ENCODE assay signal across 9 cellular contexts in the genomic region with DNA sequence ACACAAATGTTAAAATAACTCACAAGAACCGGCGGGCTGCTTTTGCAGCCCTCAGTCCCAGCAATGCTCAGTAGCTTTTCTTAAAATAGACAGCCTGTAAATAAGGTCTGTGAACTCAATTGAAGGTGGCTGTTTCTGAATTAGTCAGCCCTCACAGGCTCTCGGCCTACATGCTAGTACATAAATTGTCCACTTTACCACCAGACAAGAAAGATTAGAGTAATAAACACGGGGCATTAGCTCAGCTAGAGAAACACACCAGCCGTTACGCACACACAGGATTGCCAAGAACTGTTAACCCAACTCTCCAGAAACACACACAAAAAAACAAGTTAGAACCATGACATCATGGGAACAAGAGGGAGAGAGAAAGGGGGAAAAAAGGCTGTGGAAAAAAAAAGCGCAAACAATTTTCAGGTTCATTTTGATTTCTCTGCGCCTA.
DNase-seq lines count a peak whose midpoint lies in the region; ATAC-seq, FAIRE-seq and TF ChIP-seq lines count a peak whose summit lies in the region.
"Had no signal": no experiment of that assay in that cellular context is flagged by ENCODE, and none has a peak within 500 bp of the region (broad histone marks: within the 10 kb centered on the region; RNA-seq: fewer than 3 reads in every experiment).

No MANE protein-coding gene starts in this region.

- H2BK120ac ChIP-seq in trophoblast cell (ENCODE audit: insufficient read depth, low read length, poor library complexity): no peak overlapping the region

- H3K4me3 ChIP-seq in GM12878: no peak overlapping the region
- no peak overlapping the region for H3K4me3 ChIP-seq in trophoblast cell (ENCODE audit: low read depth, low read length)

- no peaks in the 10 kb centered on the region for H3K4me1 ChIP-seq in GM12878 (ENCODE audit: control insufficient read depth, insufficient read depth, low read length)
- no peaks in the 10 kb centered on the region for H3K4me1 ChIP-seq in trophoblast cell (ENCODE audit: control insufficient read depth in 1 of 2, insufficient read depth in 2 of 2, low read length in 2 of 2)

- H3K4me1 Mint-ChIP-seq in activated CD4-positive, alpha-beta T cell treated with anti-CD3 and anti-CD28 coated beads for 36 hours: peaks cover 2% of the 10 kb centered on the region
- H3K4me1 Mint-ChIP-seq in natural killer cell treated with Interleukin-12 subunit alpha and Interleukin-12 subunit beta and Interleukin-15 and Interleukin-18, amount 100 ng/mL, for 72 hours (ENCODE audit: low read depth in 2 of 2): peaks cover 29 to 40% of the 10 kb centered on the region in 2 donors

- in situ Hi-C loops in GM12878 (cut with MboI): no loop called here

- no peak for TF ChIP-seq CTCF in GM12878 (IDR thresholded peaks at IDR 0.05 in 2 of 3, conservative IDR thresholded peaks at IDR 0.05 in 1 of 3; ENCODE audit: control insufficient read depth in 2 of 3, extremely low read depth in 1 of 3, insufficient read depth in 1 of 3, low read depth in 3 of 3, low read length in 3 of 3)

- no peak for TF ChIP-seq POLR2A in GM12878 (IDR thresholded peaks at IDR 0.05; ENCODE audit: low read depth, low read length)
- TF ChIP-seq POLR2A in erythroblast (IDR thresholded peaks at IDR 0.05; ENCODE audit: low read length): no peak

- no peak overlapping the region for H3K27ac ChIP-seq in GM12878 (ENCODE audit: control insufficient read depth, insufficient read depth)
- no peak overlapping the region for H3K27ac ChIP-seq in trophoblast cell (ENCODE audit: low read depth, low read length)

- FAIRE-seq in GM12878 (lab: Jason Lieb, UNC): peak; percentile 97

- BruUV-seq in GM12878 (replicated peaks; lab: Mats Ljungman, UMichigan): no TSS peak

- no peaks in the 10 kb centered on the region for H3K27me3 Mint-ChIP-seq in activated CD4-positive, alpha-beta T cell treated with anti-CD3 and anti-CD28 coated beads for 36 hours
- H3K27me3 Mint-ChIP-seq in natural killer cell treated with Interleukin-12 subunit alpha and Interleukin-12 subunit beta and Interleukin-15 and Interleukin-18, amount 100 ng/mL, for 72 hours: no peaks in the 10 kb centered on the region
- H3K27me3 Mint-ChIP-seq: naive B cell had no signal

- no peak overlapping the region for H3K9ac ChIP-seq in GM12878 (ENCODE audit: control insufficient read depth, insufficient read depth, low read length)
- H3K9ac ChIP-seq in trophoblast cell (ENCODE audit: low read length): no peak overlapping the region

- H3K18ac ChIP-seq in trophoblast cell (ENCODE audit: low read length): no peak overlapping the region

- no peak overlapping the region for H3K23ac ChIP-seq in trophoblast cell (ENCODE audit: low read length)

- intact Hi-C loops in activated CD4-positive, alpha-beta T cell treated with anti-CD3 and anti-CD28 coated beads for 36 hours (cut with DNase I, micrococcal nuclease): no loop called here
- intact Hi-C loops in GM12878 (cut with micrococcal nuclease; ENCODE audit: unreplicated experiment): no loop called here

- POLR2A ChIA-PET in activated CD4-positive, alpha-beta T cell treated with anti-CD3 and anti-CD28 coated beads for 36 hours (lab: Charles Lee): interaction anchor here (0.6 kb wide), 1 partner anchor 70 kb away, joined by 5 read pairs; no protein-coding TSS in a partner anchor
- POLR2A ChIA-PET in GM12878 (lab: Charles Lee): no interaction called here

- H4K12ac ChIP-seq in trophoblast cell (ENCODE audit: low read depth, low read length): no peak overlapping the region

- no peaks in the 10 kb centered on the region for H3K36me3 ChIP-seq in GM12878 (ENCODE audit: control insufficient read depth in 2 of 2, insufficient read depth in 2 of 2, low read length in 1 of 2)
- H3K36me3 ChIP-seq in trophoblast cell (ENCODE audit: control insufficient read depth in 1 of 2, insufficient read depth in 2 of 2, low read length in 2 of 2): no peaks in the 10 kb centered on the region

- SMC1A ChIA-PET in GM12878 (lab: Charles Lee; ENCODE audit: uncharacterized antibody, unreplicated experiment): interaction anchor here (0.5 to 1.6 kb wide), 10 partner anchors 9 to 527 kb away, joined by 3 to 6 read pairs (median 3); a partner anchor contains a TSS

- RAD21 ChIA-PET in GM12878 (lab: Charles Lee; ENCODE audit: unreplicated experiment): interaction anchor here (1.0 to 1.8 kb wide), 4 partner anchors 19 to 268 kb away, joined by 3 to 5 read pairs (median 4); no protein-coding TSS in a partner anchor

- H2BK5ac ChIP-seq in trophoblast cell (ENCODE audit: low read depth, low read length, poor library complexity): no peak overlapping the region

- H3K4ac ChIP-seq in trophoblast cell (ENCODE audit: low read depth, low read length): no peak overlapping the region

- H2AFZ ChIP-seq in GM12878 (ENCODE audit: control insufficient read depth, low read depth, low read length) (no peak overlapping the region), trophoblast cell (ENCODE audit: insufficient read depth, low read length, poor library complexity) (no peak overlapping the region)

- 13% methylated on average over 8 of the region's 8 CpGs for WGBS in GM12878 (ENCODE audit: insufficient coverage, insufficient replicate concordance, low lambda C conversion rate, missing lambda C conversion rate)
- no CpG with 5 or more reads among the region's 8 CpGs for WGBS in trophoblast cell (ENCODE audit: extremely low coverage, insufficient coverage, insufficient read length)

- CTCF ChIA-PET in activated CD4-positive, alpha-beta T cell treated with anti-CD3 and anti-CD28 coated beads for 36 hours (lab: Charles Lee): interaction anchor here (0.6 to 2.9 kb wide), 4 partner anchors 9 to 78 kb away, joined by 3 to 12 read pairs (median 3); no protein-coding TSS in a partner anchor
- CTCF ChIA-PET in GM12878 (lab: Yijun Ruan, JAX): interaction anchor here (1.0 to 2.5 kb wide), 4 partner anchors 19 to 268 kb away, joined by 3 to 12 read pairs (median 4); no protein-coding TSS in a partner anchor

- no peak overlapping the region for H3K27ac Mint-ChIP-seq in activated CD4-positive, alpha-beta T cell treated with anti-CD3 and anti-CD28 coated beads for 36 hours
- no peak overlapping the region for H3K27ac Mint-ChIP-seq in natural killer cell treated with Interleukin-12 subunit alpha and Interleukin-12 subunit beta and Interleukin-15 and Interleukin-18, amount 100 ng/mL, for 72 hours
- H3K27ac Mint-ChIP-seq: naive B cell had no signal

- no peak overlapping the region for H4K8ac ChIP-seq in trophoblast cell (ENCODE audit: low read depth, low read length)

- TF ChIP-seq RAD21 in GM12878 (IDR thresholded peaks at IDR 0.05; ENCODE audit: insufficient read depth, low read depth, low read length): peak; percentile 1; the same call in 1 of the 2 replicates

- H3K9me3 ChIP-seq in GM12878 (replicated peaks; ENCODE audit: control insufficient read depth, insufficient read depth, low read length) (no peaks in the 10 kb centered on the region), trophoblast cell (ENCODE audit: insufficient read depth, low read depth, low read length) (no peaks in the 10 kb centered on the region)

- H3K9me3 Mint-ChIP-seq in activated CD4-positive, alpha-beta T cell treated with anti-CD3 and anti-CD28 coated beads for 36 hours (ENCODE audit: low read depth): no peaks in the 10 kb centered on the region
- H3K9me3 Mint-ChIP-seq in natural killer cell treated with Interleukin-12 subunit alpha and Interleukin-12 subunit beta and Interleukin-15 and Interleukin-18, amount 100 ng/mL, for 72 hours: no peaks in the 10 kb centered on the region
- H3K9me3 Mint-ChIP-seq: naive B cell had no signal

- no peaks in the 10 kb centered on the region for H3K79me2 ChIP-seq in GM12878 (ENCODE audit: control insufficient read depth, insufficient read depth, low read length)
- H3K79me2 ChIP-seq in trophoblast cell (ENCODE audit: control insufficient read depth, insufficient read depth, low read length, poor library complexity): no peaks in the 10 kb centered on the region

- H3K79me1 ChIP-seq in trophoblast cell (ENCODE audit: low read length): no peaks in the 10 kb centered on the region

- H3K36me3 Mint-ChIP-seq in activated CD4-positive, alpha-beta T cell treated with anti-CD3 and anti-CD28 coated beads for 36 hours (ENCODE audit: low read depth): peaks cover 5% of the 10 kb centered on the region
- peaks cover 25% of the 10 kb centered on the region for H3K36me3 Mint-ChIP-seq in natural killer cell treated with Interleukin-12 subunit alpha and Interleukin-12 subunit beta and Interleukin-15 and Interleukin-18, amount 100 ng/mL, for 72 hours

- no peak overlapping the region for H2AK5ac ChIP-seq in trophoblast cell (ENCODE audit: low read length)

- peak in 1 of 2 experiments; percentile 28; a peak in 1 of 4 replicates for TF ChIP-seq EP300 in GM12878 (IDR thresholded peaks at IDR 0.05; ENCODE audit: borderline replicate concordance in 1 of 2, control insufficient read depth in 1 of 2, low read depth in 2 of 2, low read length in 2 of 2)

- H2BK12ac ChIP-seq in trophoblast cell (ENCODE audit: low read length): no peak overlapping the region

- H4K20me1 ChIP-seq in GM12878 (ENCODE audit: control insufficient read depth, insufficient read depth): no peaks in the 10 kb centered on the region

- peak; percentile 73 for ATAC-seq in activated CD4-positive, alpha-beta T cell treated with anti-CD3 and anti-CD28 coated beads for 36 hours
- ATAC-seq in HG03108 (IDR thresholded peaks at IDR 0.05; ENCODE audit: unreplicated experiment) (peak; percentile 91), GM12878 (peak; percentile 93)
- ATAC-seq in natural killer cell treated with Interleukin-12 subunit alpha and Interleukin-12 subunit beta and Interleukin-15 and Interleukin-18, amount 100 ng/mL, for 72 hours: peak; percentile 87 to 91

- H3K27me3 ChIP-seq in GM12878 (replicated peaks in 1 of 2; ENCODE audit: control insufficient read depth in 2 of 2, insufficient read depth in 2 of 2, low read length in 1 of 2) (peaks cover 0 to 2% of the 10 kb centered on the region in 2 experiments; a peak in 3 of 4 replicates), trophoblast cell (ENCODE audit: insufficient read depth, low read length) (no peaks in the 10 kb centered on the region)

- H3K4me3 Mint-ChIP-seq in activated CD4-positive, alpha-beta T cell treated with anti-CD3 and anti-CD28 coated beads for 36 hours: no peak overlapping the region
- no peak overlapping the region for H3K4me3 Mint-ChIP-seq in natural killer cell treated with Interleukin-12 subunit alpha and Interleukin-12 subunit beta and Interleukin-15 and Interleukin-18, amount 100 ng/mL, for 72 hours
- H3K4me3 Mint-ChIP-seq: naive B cell had no signal

- H3K4me2 ChIP-seq in GM12878 (ENCODE audit: control insufficient read depth, insufficient read depth): 0 out of 2 replicates have a peak overlapping the region, but pooled peaks have one; percentile 11
- H3K4me2 ChIP-seq in trophoblast cell (ENCODE audit: low read length): no peak overlapping the region

- H4K91ac ChIP-seq in trophoblast cell (ENCODE audit: low read depth, low read length): no peak overlapping the region

- DNase-seq in activated CD4-positive, alpha-beta T cell treated with anti-CD3 and anti-CD28 coated beads for 36 hours: no peak
- no peak for DNase-seq in activated CD4-positive, alpha-beta T cell treated with anti-CD3 and anti-CD28 coated beads, Interleukin-2, amount 50 U/mL, for 1 hour
- DNase-seq in GM12878 (ENCODE audit: low read depth, low spot score): peak; percentile 38
- peak; percentile 72 for DNase-seq in natural killer cell treated with Interleukin-12 subunit alpha and Interleukin-12 subunit beta and Interleukin-15 and Interleukin-18, amount 100 ng/mL, for 72 hours (ENCODE audit: low spot score)
- no peak for DNase-seq in T-helper 9 cell
- DNase-seq in trophoblast cell: no peak
- DNase-seq in erythroblast (lab: John Stamatoyannopoulos, UW): no peak
- DNase-seq: naive B cell had no signal

- no peak overlapping the region for H3K14ac ChIP-seq in trophoblast cell (ENCODE audit: low read length)

Comparison
In these comparisons a context has a peak if more than half of its experiments do, and no peak if none do; other contexts are left out.
1. DNase-seq: peak in GM12878 (single experiment) and natural killer cell treated with Interleukin-12 subunit alpha and Interleukin-12 subunit beta and Interleukin-15 and Interleukin-18, amount 100 ng/mL, for 72 hours (single experiment); none in activated CD4-positive, alpha-beta T cell treated with anti-CD3 and anti-CD28 coated beads for 36 hours (single experiment), activated CD4-positive, alpha-beta T cell treated with anti-CD3 and anti-CD28 coated beads, Interleukin-2, amount 50 U/mL, for 1 hour (single experiment), T-helper 9 cell (single experiment), trophoblast cell (0 of 2) and erythroblast (0 of 2).
2. Peak in every context shown above with its lines, with median percentiles within 50 percentile points of each other: ATAC-seq.